In genomic region chr22:24951942-24952836, GRCh38 we compare ENCODE assay signal across 8 cellular contexts. TPM values are rescaled to one million over a fixed set of nuclear protein-coding genes. Genes with fewer than 3 reads are reported as not detected.
DNase-seq lines count a peak whose midpoint lies in the region; ATAC-seq and TF ChIP-seq lines count a peak whose summit lies in the region.

KIAA1671 (plus strand) TSS chr22:24952716; CDS start chr22:25028000, 75,284 bp downstream.

- peak within 1 kb of the TSS; percentile 95 for H3K9ac ChIP-seq in mammary epithelial cell (ENCODE audit: insufficient read depth, low read length)
- peak within 1 kb of the TSS; percentile 89 for H3K9ac ChIP-seq in iPS-20b (ENCODE audit: low read depth, low read length)
- peak within 1 kb of the TSS; percentile 84 for H3K9ac ChIP-seq in skeletal muscle satellite cell (ENCODE audit: low read depth, low read length)

- ATAC-seq in HG02973 (IDR thresholded peaks at IDR 0.05; ENCODE audit: unreplicated experiment) = no peak

- H3K27me3 ChIP-seq in WERI-Rb-1 (ENCODE audit: insufficient read depth, low read depth, severe bottlenecking) = no peaks in the 10 kb centered on the region
- H3K27me3 ChIP-seq in mammary epithelial cell (ENCODE audit: insufficient read depth, low read length) = no peaks in the 10 kb centered on the region
- H3K27me3 ChIP-seq in iPS-20b (ENCODE audit: insufficient read depth, low read length) = peaks cover 11% of the 10 kb centered on the region; the same call in 1 of the 2 replicates
- peaks cover 53% of the 10 kb centered on the region for H3K27me3 ChIP-seq in skeletal muscle satellite cell (ENCODE audit: control insufficient read depth, insufficient read depth, low read length)

- no peaks in the 10 kb centered on the region for H3K9me3 ChIP-seq in WERI-Rb-1 (ENCODE audit: severe bottlenecking)
- H3K9me3 ChIP-seq in mammary epithelial cell (replicated peaks; ENCODE audit: insufficient read depth, low read length) = no peaks in the 10 kb centered on the region
- no peaks in the 10 kb centered on the region for H3K9me3 ChIP-seq in iPS-20b (ENCODE audit: insufficient read depth, low read depth, low read length)
- H3K9me3 ChIP-seq in skeletal muscle satellite cell (replicated peaks; ENCODE audit: low read length) = no peaks in the 10 kb centered on the region

- WGBS in mammary epithelial cell (ENCODE audit: low coverage, missing lambda C conversion rate) = 28% methylated on average over 4 of the region's 71 CpGs

- TF ChIP-seq CTCF in WERI-Rb-1 (IDR thresholded peaks at IDR 0.05; ENCODE audit: low read depth, low read length) = peak; percentile 95
- peak; percentile 97 to 99 for TF ChIP-seq CTCF in mammary epithelial cell (conservative IDR thresholded peaks at IDR 0.05 in 1 of 2, IDR thresholded peaks at IDR 0.05 in 1 of 2; ENCODE audit: extremely low read depth in 1 of 2, insufficient read depth in 1 of 2, low read depth in 1 of 2, low read length in 2 of 2)

- CTCF ChIA-PET in mammary epithelial cell (lab: Charles Lee; ENCODE audit: low non-redundant PET) = interaction anchor here (0.6 kb wide), 2 partner anchors 213 to 270 kb away, joined by 3 to 4 read pairs; no protein-coding TSS in a partner anchor

- no peaks in the 10 kb centered on the region for H4K20me1 ChIP-seq in mammary epithelial cell (ENCODE audit: insufficient read depth, low read length)

- intact Hi-C loops in mammary epithelial cell (cut with micrococcal nuclease) = loop anchor here (1.0 kb wide), 5 partner anchors 14 to 105 kb away; no protein-coding TSS in a partner anchor

- H3K36me3 ChIP-seq in WERI-Rb-1 (no peaks in the 10 kb centered on the region; the same call in 1 of the 2 replicates), mammary epithelial cell (ENCODE audit: insufficient read depth, low read length) (no peaks in the 10 kb centered on the region), iPS-20b (ENCODE audit: insufficient read depth, low read depth, low read length) (no peaks in the 10 kb centered on the region), skeletal muscle satellite cell (ENCODE audit: insufficient read depth, low read length) (no peaks in the 10 kb centered on the region)

- H3K79me2 ChIP-seq in mammary epithelial cell (ENCODE audit: insufficient read depth, low read length) = peaks cover 47% of the 10 kb centered on the region

- H2AFZ ChIP-seq in mammary epithelial cell (ENCODE audit: low read depth, low read length) = peak within 1 kb of the TSS; percentile 89

- DNase-seq in DMS 273 (lab: John Stamatoyannopoulos, UW; ENCODE audit: unreplicated experiment) = peak; percentile 89
- peak; percentile 16 for DNase-seq in HCEC 1CT
- DNase-seq in NCI-H2171 treated with DMSO at 0.1 percent for 48 hours (lab: John Stamatoyannopoulos, UW) = peak; percentile 67
- DNase-seq in WERI-Rb-1 = peak; percentile 92
- DNase-seq in mammary epithelial cell = peak; percentile 78

- H3K4me2 ChIP-seq in mammary epithelial cell (ENCODE audit: insufficient read depth, low read depth, low read length) = peak within 1 kb of the TSS; percentile 97
- H3K4me2 ChIP-seq in skeletal muscle satellite cell (ENCODE audit: low read length) = peak within 1 kb of the TSS; percentile 90

- dilution Hi-C loops in mammary epithelial cell (cut with HindIII; ENCODE audit: low sequenced_read_pairs) = loop anchor here (5.0 kb wide), 2 partner anchors 100 to 215 kb away; no protein-coding TSS in a partner anchor

- in situ Hi-C loops in mammary epithelial cell (cut with MboI; ENCODE audit: low sequenced_read_pairs in 2 of 2) = loop anchor here in 1 of 2 donors (5.0 kb wide), 1 partner anchor 95 kb away; no protein-coding TSS in a partner anchor

- H3K4me1 ChIP-seq in mammary epithelial cell (ENCODE audit: insufficient read depth, low read length) (peaks cover 41% of the 10 kb centered on the region), iPS-20b (ENCODE audit: insufficient read depth, low read length) (peaks cover 15% of the 10 kb centered on the region; the same call in 1 of the 2 replicates), skeletal muscle satellite cell (ENCODE audit: control insufficient read depth, insufficient read depth, low read length) (peaks cover 13% of the 10 kb centered on the region)

- H3K4me3 ChIP-seq in WERI-Rb-1 (ENCODE audit: low read depth, low read length) (peak within 1 kb of the TSS; percentile 56), mammary epithelial cell (replicated peaks in 1 of 3; ENCODE audit: insufficient read depth in 1 of 3, low read depth in 2 of 3, low read length in 3 of 3) (peak within 1 kb of the TSS; percentile 73 to 93 (median 86)), iPS-20b (ENCODE audit: low read length) (peak within 1 kb of the TSS; percentile 95), skeletal muscle satellite cell (ENCODE audit: low read length) (peak within 1 kb of the TSS; percentile 73)

- H3K27ac ChIP-seq in WERI-Rb-1 (peak within 1 kb of the TSS; percentile 67), mammary epithelial cell (ENCODE audit: insufficient read depth, low read depth, low read length) (peak within 1 kb of the TSS; percentile 92), iPS-20b (ENCODE audit: low read length) (peak within 1 kb of the TSS; percentile 5)

- no TSS peak for BruUV-seq in mammary epithelial cell (replicated peaks; lab: Mats Ljungman, UMichigan)

RNA-seq across cellular contexts. Expression of gene KIAA1671, which starts in this region (rescaled TPM):
- total RNA-seq in mammary epithelial cell = 10 to 100 TPM; 38.4 to 48.8 TPM
- 11.8 TPM for polyA plus RNA-seq in mammary epithelial cell
- 60.7 TPM for polyA minus RNA-seq in mammary epithelial cell
- 4.2 and 4.3 TPM in 2 replicates for total RNA-seq in skeletal muscle satellite cell (2012; rRNA removed)

Comparison
In these comparisons a context has a peak if more than half of its experiments do, and no peak if none do; other contexts are left out.
1. DNase-seq: peak in every context shown above with its lines; median percentile 92 in WERI-Rb-1; 89 in DMS 273; 78 in mammary epithelial cell; 67 in NCI-H2171 treated with DMSO at 0.1 percent for 48 hours; 16 in HCEC 1CT.
2. H3K27ac ChIP-seq: peak in every context shown above with its lines; median percentile 92 in mammary epithelial cell; 67 in WERI-Rb-1; 5 in iPS-20b.